ENCODE assay signal across 31 cellular contexts in the genomic region with DNA sequence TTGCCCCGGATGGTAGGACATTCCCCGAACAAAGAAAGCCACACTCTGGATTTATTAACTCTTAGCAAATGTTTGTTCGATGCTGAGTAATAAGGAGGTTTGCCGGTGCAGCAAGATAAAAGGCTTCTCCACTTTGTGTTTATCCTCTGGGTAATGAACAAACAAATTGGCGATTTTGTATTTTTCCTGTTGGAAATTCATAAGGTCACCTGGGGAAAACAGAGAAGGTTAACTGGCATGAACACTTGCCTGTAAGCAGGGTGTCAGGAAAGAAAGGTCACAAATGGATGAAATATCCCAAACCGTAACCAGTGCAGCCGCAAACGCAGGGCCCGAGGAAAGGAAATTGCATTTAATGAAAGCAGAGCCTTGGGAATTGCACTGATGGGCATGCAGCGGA.
A peak's percentile ranks its signal among the peaks of the same experiment; 100 is the strongest.
DNase-seq lines count a peak whose midpoint lies in the region; ATAC-seq, FAIRE-seq and TF ChIP-seq lines count a peak whose summit lies in the region.
"Had no signal": no experiment of that assay in that cellular context is flagged by ENCODE, and none has a peak within 500 bp of the region (broad histone marks: within the 10 kb centered on the region; RNA-seq: fewer than 3 reads in every experiment).

No MANE protein-coding gene starts in this region.

- no peaks in the 10 kb centered on the region for H3K27me3 Mint-ChIP-seq in activated naive CD4-positive, alpha-beta T cell treated with anti-CD3 and anti-CD28 coated beads, Interleukin-2, amount 10 ng/mL, durations not matched to agents 7 days and 5 days
- H3K27me3 Mint-ChIP-seq: activated CD4-positive, alpha-beta memory T cell treated with anti-CD3 and anti-CD28 coated beads for 36 hours; IgD-negative memory B cell; memory B cell; stimulated activated naive B cell treated with anti-CD40 and anti-IgM and Interleukin-4, amounts not matched to agents 10 μg/mL and 1 μg/mL and 100 μg/mL, for 72 hours had no signal

- H3K36me3 Mint-ChIP-seq in activated naive CD4-positive, alpha-beta T cell treated with anti-CD3 and anti-CD28 coated beads, Interleukin-2, amount 10 ng/mL, durations not matched to agents 7 days and 5 days: no peaks in the 10 kb centered on the region
- H3K36me3 Mint-ChIP-seq: activated CD4-positive, alpha-beta memory T cell treated with anti-CD3 and anti-CD28 coated beads for 36 hours; activated naive CD4-positive, alpha-beta T cell treated with anti-CD3 and anti-CD28 coated beads, Interleukin-2, amount 50 U/mL, for 72 hours; IgD-negative memory B cell; memory B cell; stimulated activated naive B cell treated with anti-CD40 and anti-IgM and Interleukin-4, amounts not matched to agents 10 μg/mL and 1 μg/mL and 100 μg/mL, for 72 hours had no signal

- CTCF ChIA-PET in Panc1 (lab: Charles Lee): no interaction called here
- CTCF ChIA-PET in activated naive CD4-positive, alpha-beta T cell treated with anti-CD3 and anti-CD28 coated beads, Interleukin-2, amount 10 ng/mL, durations not matched to agents 7 days and 5 days (lab: Charles Lee): no interaction called here

- H3K79me2 ChIP-seq in keratinocyte (ENCODE audit: control insufficient read depth, insufficient read depth, low read length): no peaks in the 10 kb centered on the region

- H3K27ac ChIP-seq in Panc1 (ENCODE audit: low read length) (0 out of 2 replicates have a peak overlapping the region, but pooled peaks have one; percentile 1), keratinocyte (ENCODE audit: control insufficient read depth, insufficient read depth, low read length) (no peak overlapping the region)
- H3K27ac ChIP-seq: BLaER1, breast epithelium, neutrophil, prostate gland had no signal

- POLR2A ChIA-PET in Panc1 (lab: Charles Lee): no interaction called here

- intact Hi-C loops in Panc1 (cut with micrococcal nuclease; ENCODE audit: unreplicated experiment): no loop called here

- H3K4me1 ChIP-seq in Panc1 (ENCODE audit: control insufficient read depth, insufficient read depth, low read length): peaks cover 4% of the 10 kb centered on the region
- H3K4me1 ChIP-seq in keratinocyte (ENCODE audit: control insufficient read depth, extremely low read depth, insufficient read depth, low read length): peaks cover 27% of the 10 kb centered on the region
- H3K4me1 ChIP-seq: BLaER1, breast epithelium, prostate gland had no signal

- dilution Hi-C loops in keratinocyte (cut with MboI; ENCODE audit: extremely low pct_ligation_motif_present, low sequenced_read_pairs): no loop called here

- no peaks in the 10 kb centered on the region for H3K4me1 Mint-ChIP-seq in activated naive CD4-positive, alpha-beta T cell treated with anti-CD3 and anti-CD28 coated beads, Interleukin-2, amount 10 ng/mL, durations not matched to agents 7 days and 5 days
- H3K4me1 Mint-ChIP-seq: IgD-negative memory B cell; memory B cell; stimulated activated naive B cell treated with anti-CD40 and anti-IgM and Interleukin-4, amounts not matched to agents 10 μg/mL and 1 μg/mL and 100 μg/mL, for 72 hours had no signal

- no peak overlapping the region for H3K4me3 Mint-ChIP-seq in activated naive CD4-positive, alpha-beta T cell treated with anti-CD3 and anti-CD28 coated beads, Interleukin-2, amount 10 ng/mL, durations not matched to agents 7 days and 5 days
- H3K4me3 Mint-ChIP-seq: activated CD4-positive, alpha-beta memory T cell treated with anti-CD3 and anti-CD28 coated beads for 36 hours; IgD-negative memory B cell; memory B cell; stimulated activated naive B cell treated with anti-CD40 and anti-IgM and Interleukin-4, amounts not matched to agents 10 μg/mL and 1 μg/mL and 100 μg/mL, for 72 hours had no signal

- H3K4me2 ChIP-seq in keratinocyte (ENCODE audit: control insufficient read depth, extremely low read depth, insufficient read depth, low read depth, low read length): peak overlapping the region; percentile 22
- H3K4me2 ChIP-seq: BLaER1 had no signal

- H3K9me3 ChIP-seq in Panc1 (ENCODE audit: control insufficient read depth, insufficient read depth, low read depth, low read length) (no peaks in the 10 kb centered on the region), keratinocyte (ENCODE audit: control insufficient read depth, low read depth, low read length) (no peaks in the 10 kb centered on the region)
- H3K9me3 ChIP-seq: BLaER1, breast epithelium, neutrophil, prostate gland had no signal

- no peak overlapping the region for H2AFZ ChIP-seq in keratinocyte (ENCODE audit: control insufficient read depth, low read length)

- H3K27ac Mint-ChIP-seq in activated naive CD4-positive, alpha-beta T cell treated with anti-CD3 and anti-CD28 coated beads, Interleukin-2, amount 10 ng/mL, durations not matched to agents 7 days and 5 days: no peak overlapping the region
- H3K27ac Mint-ChIP-seq: activated CD4-positive, alpha-beta memory T cell treated with anti-CD3 and anti-CD28 coated beads for 36 hours; activated naive CD4-positive, alpha-beta T cell treated with anti-CD3 and anti-CD28 coated beads, Interleukin-2, amount 50 U/mL, for 72 hours; activated T-helper 2 cell treated with anti-CD3 and anti-CD28 coated beads, Interferon-gamma antibody, Interleukin-2, Interleukin-4, amounts not matched to agents 10 μg/mL and 5 μg/mL and 100 μg/mL, durations not matched to agents 14 hours and 24 hours and 36 hours; IgD-negative memory B cell; memory B cell; stimulated activated naive B cell treated with anti-CD40 and anti-IgM and Interleukin-4, amounts not matched to agents 10 μg/mL and 1 μg/mL and 100 μg/mL, for 72 hours had no signal

- DNase-seq in COR-L47 (lab: John Stamatoyannopoulos, UW) (peak; percentile 17), HT-29 (ENCODE audit: low spot score) (peak; percentile 50), Panc1 (ENCODE audit: low read depth, low spot score) (no peak), keratinocyte (ENCODE audit: low read depth, low spot score) (no peak), mesenteric fat pad (ENCODE audit: low spot score) (no peak), RPMI8226 (no peak)
- DNase-seq in activated naive CD4-positive, alpha-beta T cell treated with anti-CD3 and anti-CD28 coated beads, Interleukin-2, amount 10 ng/mL, durations not matched to agents 7 days and 5 days: no peak
- DNase-seq: activated CD4-positive, alpha-beta memory T cell treated with anti-CD3 and anti-CD28 coated beads for 36 hours; activated CD8-positive, alpha-beta memory T cell treated with anti-CD3 and anti-CD28 coated beads, Interleukin-2, amount 50 U/mL, for 48 hours; effector CD4-positive, alpha-beta T cell; foreskin melanocyte; H7; left colon; NCI-H1048; NCI-H2171 treated with DMSO at 0.1 percent for 48 hours; NCI-H524 treated with DMSO at 0.1 percent for 48 hours; stimulated activated CD4-positive, alpha-beta T cell treated with anti-CD3 and anti-CD28 coated beads, Interleukin-4, amount 100 ng/mL, for 4 hours; stimulated activated naive B cell treated with anti-CD40 and anti-IgM and Interleukin-4, amounts not matched to agents 10 μg/mL and 1 μg/mL and 100 μg/mL, for 72 hours; T-helper 1 cell had no signal

- no TSS peak for BruUV-seq in Panc1 (replicated peaks; lab: Mats Ljungman, UMichigan)

- TF ChIP-seq CTCF in Panc1 (IDR thresholded peaks at IDR 0.05) (no peak), keratinocyte (optimal IDR thresholded peaks at IDR 0.05 in 1 of 3, IDR thresholded peaks at IDR 0.05 in 1 of 3, conservative IDR thresholded peaks at IDR 0.05 in 1 of 3; ENCODE audit: extremely low read depth in 1 of 3, insufficient read depth in 2 of 3, low read length in 3 of 3) (no peak)

- H3K9ac ChIP-seq in keratinocyte (ENCODE audit: control insufficient read depth, extremely low read depth, insufficient read depth, low read length): no peak overlapping the region
- H3K9ac ChIP-seq: BLaER1 had no signal

- H3K4me3 ChIP-seq in Panc1 (ENCODE audit: low read depth in 2 of 2, low read length in 2 of 2) (no peak overlapping the region), keratinocyte (ENCODE audit: control insufficient read depth in 2 of 3, extremely low read depth in 1 of 3, insufficient read depth in 2 of 3, low read depth in 1 of 3, low read length in 3 of 3) (no peak overlapping the region)
- H3K4me3 ChIP-seq: BLaER1, breast epithelium, GM12878, prostate gland had no signal

- H3K9me3 Mint-ChIP-seq in activated naive CD4-positive, alpha-beta T cell treated with anti-CD3 and anti-CD28 coated beads, Interleukin-2, amount 10 ng/mL, durations not matched to agents 7 days and 5 days: no peaks in the 10 kb centered on the region
- H3K9me3 Mint-ChIP-seq: stimulated activated naive B cell treated with anti-CD40 and anti-IgM and Interleukin-4, amounts not matched to agents 10 μg/mL and 1 μg/mL and 100 μg/mL, for 72 hours had no signal

- in situ Hi-C loops in Panc1 (cut with HindIII; ENCODE audit: low pct_unique_long_range_greater_than_20kb, low sequenced_read_pairs): no loop called here

- H3K36me3 ChIP-seq in Panc1 (ENCODE audit: control insufficient read depth, insufficient read depth, low read length) (no peaks in the 10 kb centered on the region; the same call in 1 of the 2 replicates), keratinocyte (ENCODE audit: control insufficient read depth in 2 of 2, extremely low read depth in 1 of 2, insufficient read depth in 2 of 2, low read length in 2 of 2) (no peaks in the 10 kb centered on the region)
- H3K36me3 ChIP-seq: BLaER1, breast epithelium, neutrophil, prostate gland had no signal

- 0 out of 2 replicates have a peak, but pooled peaks have one; percentile 53 for ATAC-seq in Panc1
- ATAC-seq in GM21528 (IDR thresholded peaks at IDR 0.05; ENCODE audit: low FRiP score, unreplicated experiment): no peak
- ATAC-seq: activated CD4-positive, CD25-positive, alpha-beta regulatory T cell treated with anti-CD3 and anti-CD28 coated beads, Interleukin-2, amount 50 U/mL, for 24 hours; activated naive CD4-positive, alpha-beta T cell treated with anti-CD3 and anti-CD28 coated beads, Interleukin-2, amount 50 U/mL, for 72 hours; GM12878; left colon; stimulated activated naive B cell treated with anti-CD40 and anti-IgM and Interleukin-4, amounts not matched to agents 10 μg/mL and 1 μg/mL and 100 μg/mL, for 72 hours had no signal

- no peak for FAIRE-seq in keratinocyte (lab: Jason Lieb, UNC)
- FAIRE-seq: colon, GM12878 had no signal

- no peaks in the 10 kb centered on the region for H3K27me3 ChIP-seq in Panc1 (ENCODE audit: control insufficient read depth, insufficient read depth, low read length)
- no peaks in the 10 kb centered on the region for H3K27me3 ChIP-seq in keratinocyte (ENCODE audit: control insufficient read depth, extremely low read depth, insufficient read depth, low read length)
- H3K27me3 ChIP-seq: BLaER1, breast epithelium, neutrophil had no signal

- H4K20me1 ChIP-seq in keratinocyte (ENCODE audit: control insufficient read depth, extremely low read depth, insufficient read depth, low read length): no peaks in the 10 kb centered on the region
- H4K20me1 ChIP-seq: BLaER1 had no signal

- H3K9me1 ChIP-seq in keratinocyte (ENCODE audit: control insufficient read depth, extremely low read depth, insufficient read depth, low read length): no peaks in the 10 kb centered on the region

Comparison
In these comparisons a context has a peak if more than half of its experiments do, and no peak if none do; other contexts are left out.
1. DNase-seq: peak in COR-L47 (single experiment) and HT-29 (single experiment); none in Panc1 (single experiment), keratinocyte (single experiment), activated naive CD4-positive, alpha-beta T cell treated with anti-CD3 and anti-CD28 coated beads, Interleukin-2, amount 10 ng/mL, durations not matched to agents 7 days and 5 days (single experiment), mesenteric fat pad (single experiment) and RPMI8226 (single experiment).